In the genomic region with DNA sequence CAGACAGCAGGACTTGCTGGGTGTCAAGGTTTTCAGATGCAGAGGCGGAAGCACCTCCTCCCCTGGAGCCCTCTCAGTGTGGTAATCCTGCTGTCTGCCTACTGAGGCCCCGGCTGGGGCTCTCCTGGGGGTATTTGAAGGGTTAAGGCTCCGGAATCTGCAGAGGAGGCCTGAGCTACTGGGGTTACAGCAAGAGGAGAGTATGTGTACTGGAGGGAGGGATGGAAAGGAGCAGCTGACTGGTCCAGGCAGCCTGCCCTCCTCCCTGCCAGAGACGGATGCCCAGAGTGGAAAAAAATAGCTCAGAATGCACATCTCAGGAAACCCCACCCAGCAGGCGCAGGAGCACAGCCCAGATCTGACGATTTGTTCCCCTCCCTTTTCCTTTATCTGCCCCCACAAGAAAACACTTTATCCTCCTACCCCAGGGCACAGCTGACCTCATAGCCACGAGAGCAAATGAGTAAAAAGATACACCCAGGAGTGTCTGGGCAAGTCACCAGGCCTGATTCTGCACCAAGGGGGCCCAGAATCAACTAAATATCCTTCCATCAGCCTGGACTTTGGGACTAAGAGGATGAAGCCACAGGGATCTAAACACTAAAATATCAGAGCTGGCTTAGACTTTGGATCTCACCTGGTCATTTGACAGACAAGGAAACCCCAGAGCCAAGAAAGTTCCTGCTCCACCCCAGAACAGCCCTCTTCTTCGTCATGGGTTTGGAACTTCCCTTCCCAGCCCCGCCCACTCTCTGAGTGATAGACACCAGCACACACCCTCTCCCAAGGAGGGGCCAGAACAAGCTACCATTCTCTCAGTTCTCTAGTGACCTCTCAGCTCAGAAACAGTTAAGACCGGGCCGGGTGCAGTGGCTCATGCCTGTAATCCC, we compare ENCODE assay signal across 8 cellular contexts. TPM values are rescaled to one million over a fixed set of nuclear protein-coding genes. Genes with fewer than 3 reads are reported as not detected.
DNase-seq lines count a peak whose midpoint lies in the region; ATAC-seq and TF ChIP-seq lines count a peak whose summit lies in the region.

No MANE protein-coding gene starts in this region.

- H3K79me2 ChIP-seq in osteoblast (ENCODE audit: insufficient read depth, low read length): peaks cover 87% of the 10 kb centered on the region

- peak overlapping the region; percentile 77 for H2AFZ ChIP-seq in osteoblast (ENCODE audit: low read length)

- H3K27ac ChIP-seq in SJCRH30: peak overlapping the region; percentile 93
- peak overlapping the region; percentile 98 for H3K27ac ChIP-seq in osteoblast (ENCODE audit: low read depth, low read length)
- peak overlapping the region; percentile 97 for H3K27ac ChIP-seq in temporal lobe (ENCODE audit: low read depth, low read length)

- H3K27me3 Mint-ChIP-seq in activated naive CD4-positive, alpha-beta T cell treated with anti-CD3 and anti-CD28 coated beads, Interleukin-2, amount 10 ng/mL, durations not matched to agents 7 days and 5 days: no peaks in the 10 kb centered on the region

- H3K4me1 Mint-ChIP-seq in activated naive CD4-positive, alpha-beta T cell treated with anti-CD3 and anti-CD28 coated beads, Interleukin-2, amount 10 ng/mL, durations not matched to agents 7 days and 5 days: peaks cover 83% of the 10 kb centered on the region

- H3K9me3 Mint-ChIP-seq in activated naive CD4-positive, alpha-beta T cell treated with anti-CD3 and anti-CD28 coated beads, Interleukin-2, amount 10 ng/mL, durations not matched to agents 7 days and 5 days: no peaks in the 10 kb centered on the region

- ATAC-seq in HG03457 (IDR thresholded peaks at IDR 0.05; ENCODE audit: unreplicated experiment): peak; percentile 55

- peaks cover 29% of the 10 kb centered on the region for H3K36me3 Mint-ChIP-seq in activated naive CD4-positive, alpha-beta T cell treated with anti-CD3 and anti-CD28 coated beads, Interleukin-2, amount 10 ng/mL, durations not matched to agents 7 days and 5 days

- TF ChIP-seq CTCF in osteoblast (IDR thresholded peaks at IDR 0.05; ENCODE audit: extremely low read depth, low read depth, low read length): no peak

- H3K27ac Mint-ChIP-seq in activated naive CD4-positive, alpha-beta T cell treated with anti-CD3 and anti-CD28 coated beads, Interleukin-2, amount 10 ng/mL, durations not matched to agents 7 days and 5 days: peak overlapping the region; percentile 95

- H3K4me3 ChIP-seq in SJCRH30 (peak overlapping the region; percentile 47), osteoblast (ENCODE audit: insufficient read depth, low read length) (peak overlapping the region; percentile 67)

- H3K9me3 ChIP-seq in SJCRH30 (replicated peaks) (no peaks in the 10 kb centered on the region), osteoblast (ENCODE audit: low read depth, low read length) (no peaks in the 10 kb centered on the region)

- H3K4me1 ChIP-seq in SJCRH30 (peaks cover 14% of the 10 kb centered on the region), osteoblast (ENCODE audit: insufficient read depth, low read length) (peaks cover 82% of the 10 kb centered on the region)

- H3K27me3 ChIP-seq in SJCRH30 (no peaks in the 10 kb centered on the region), osteoblast (ENCODE audit: insufficient read depth, low read length) (no peaks in the 10 kb centered on the region)

- peaks cover 28% of the 10 kb centered on the region for H4K20me1 ChIP-seq in osteoblast (ENCODE audit: insufficient read depth, low read length)

- CTCF ChIA-PET in activated naive CD4-positive, alpha-beta T cell treated with anti-CD3 and anti-CD28 coated beads, Interleukin-2, amount 10 ng/mL, durations not matched to agents 7 days and 5 days (lab: Charles Lee): interaction anchor here (0.5 to 15.2 kb wide), 7 partner anchors 14 to 103 kb away, joined by 3 to 195 read pairs (median 3); partner anchors contain the start of genes AAMP and PNKD

- peak overlapping the region; percentile 83 for H3K4me2 ChIP-seq in osteoblast (ENCODE audit: insufficient read depth, low read length)

- H3K4me3 Mint-ChIP-seq in activated naive CD4-positive, alpha-beta T cell treated with anti-CD3 and anti-CD28 coated beads, Interleukin-2, amount 10 ng/mL, durations not matched to agents 7 days and 5 days: peak overlapping the region; percentile 91

- DNase-seq in AML-193 (lab: John Stamatoyannopoulos, UW): peak; percentile 40 to 63
- DNase-seq in GM19240 (ENCODE audit: insufficient read length, low spot score): peak; percentile 87
- DNase-seq in SJCRH30: peak; percentile 94 to 96
- DNase-seq in activated naive CD4-positive, alpha-beta T cell treated with anti-CD3 and anti-CD28 coated beads, Interleukin-2, amount 10 ng/mL, durations not matched to agents 7 days and 5 days: peak; percentile 89
- peak; percentile 69 for DNase-seq in germinal center (ENCODE audit: low spot score)
- peak; percentile 98 for DNase-seq in osteoblast (ENCODE audit: insufficient read length, low spot score, missing footprints)

- H3K36me3 ChIP-seq in SJCRH30 (no peaks in the 10 kb centered on the region), osteoblast (ENCODE audit: insufficient read depth, low read length) (peaks cover 4% of the 10 kb centered on the region)

RNA-seq across cellular contexts. Expression of gene TMBIM1, which starts 5.5 kb away (rescaled TPM):
- 10.3 and 11.2 TPM in 2 replicates for total RNA-seq in SJCRH30 (2014; rRNA removed; shearing (Covaris generic))
- total RNA-seq in osteoblast (155 and 187 TPM in 2 replicates), temporal lobe (8.1 TPM)

RNA-seq across cellular contexts. Expression of gene PNKD, which starts 16.5 kb away (rescaled TPM):
- total RNA-seq in SJCRH30 (2014; rRNA removed; shearing (Covaris generic)): 49.8 and 57.9 TPM in 2 replicates
- total RNA-seq in osteoblast (23.2 and 24.2 TPM in 2 replicates), temporal lobe (18.7 TPM)

RNA-seq across cellular contexts. Expression of gene AAMP, which starts 16.9 kb away (rescaled TPM):
- total RNA-seq in SJCRH30 (2014; rRNA removed; shearing (Covaris generic)): 125 and 149 TPM in 2 replicates
- total RNA-seq in osteoblast: 85.7 and 97.0 TPM in 2 replicates
- 94.2 TPM for total RNA-seq in temporal lobe

RNA-seq across cellular contexts. Expression of gene GPBAR1, which starts 26.0 kb away (rescaled TPM):
- 0.24 and 0.25 TPM in 2 replicates for total RNA-seq in SJCRH30 (2014; rRNA removed; shearing (Covaris generic))
- total RNA-seq in osteoblast: 0.36 TPM in 1 of 2 replicates, not detected in the other
- total RNA-seq in temporal lobe: 0.25 TPM

Comparison
In these comparisons a context has a peak if more than half of its experiments do, and no peak if none do; other contexts are left out.
1. Peak in every context shown above with its lines: DNase-seq, ATAC-seq, H3K4me3 ChIP-seq and H3K27ac ChIP-seq.
2. RNA of gene TMBIM1, which starts 5.5 kb away (total RNA-seq): 155 to 187 TPM in osteoblast; 10.3 to 11.2 TPM in SJCRH30 and 8.1 TPM in temporal lobe (single experiment); every median in the first group is over 10 times any median in the second.